ENCODE assay signal across 19 cellular contexts in the genomic region with DNA sequence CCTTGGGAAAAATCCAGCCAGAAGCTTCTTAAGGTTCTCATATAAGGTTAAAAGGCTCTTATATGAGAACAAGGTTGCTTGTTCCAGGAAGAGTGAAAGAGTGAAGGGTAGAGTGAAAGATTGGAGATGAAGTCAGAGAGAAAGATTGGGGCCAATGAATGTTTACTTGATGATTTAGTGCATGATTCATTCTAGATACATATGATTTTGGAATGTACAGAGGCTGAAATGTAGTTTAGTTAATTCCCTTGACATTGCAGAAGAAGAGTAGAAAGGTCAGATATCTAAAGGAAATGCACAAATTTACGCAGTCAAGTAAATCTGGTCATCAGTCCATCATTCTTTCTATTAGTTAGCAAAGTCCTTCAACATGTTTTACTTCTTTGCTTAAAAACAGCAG.
A peak's percentile ranks its signal among the peaks of the same experiment; 100 is the strongest.
DNase-seq lines count a peak whose midpoint lies in the region; ATAC-seq, FAIRE-seq and TF ChIP-seq lines count a peak whose summit lies in the region.
"Had no signal": no experiment of that assay in that cellular context is flagged by ENCODE, and none has a peak within 500 bp of the region (broad histone marks: within the 10 kb centered on the region; RNA-seq: fewer than 3 reads in every experiment).

No MANE protein-coding gene starts in this region.

- H3K9me2 ChIP-seq in PC-3 (replicated peaks; ENCODE audit: low read length), result no peaks in the 10 kb centered on the region

- peaks cover 0 to 18% (median 11%) of the 10 kb centered on the region in 11 donors for H3K9me3 Mint-ChIP-seq in naive thymus-derived CD4-positive, alpha-beta T cell
- H3K9me3 Mint-ChIP-seq: H9 had no signal

- no peak overlapping the region for H3K4me3 Mint-ChIP-seq in naive thymus-derived CD4-positive, alpha-beta T cell
- H3K4me3 Mint-ChIP-seq: CD14-positive monocyte, H9 had no signal

- FAIRE-seq in bronchial epithelial cell (lab: Jason Lieb, UNC), result no peak
- no peak for FAIRE-seq in urothelium cell line (lab: Jason Lieb, UNC)

- H3K4me1 ChIP-seq in ACC112 (ENCODE audit: control insufficient read depth, insufficient read depth, low read length, unreplicated experiment) (peaks cover 38% of the 10 kb centered on the region), PC-3 (ENCODE audit: insufficient read depth, low read length) (peaks cover 4% of the 10 kb centered on the region; the same call in 1 of the 2 replicates), foreskin keratinocyte (no peaks in the 10 kb centered on the region)
- H3K4me1 ChIP-seq in naive thymus-derived CD4-positive, alpha-beta T cell (ENCODE audit: control insufficient read depth in 2 of 2, insufficient read depth in 2 of 2, low read length in 2 of 2), result no peaks in the 10 kb centered on the region
- H3K4me1 ChIP-seq: Peyer's patch had no signal

- no peaks in the 10 kb centered on the region for H4K20me1 ChIP-seq in PC-3 (ENCODE audit: low read length)

- H3K4me2 ChIP-seq in PC-3 (ENCODE audit: low read length), result no peak overlapping the region

- CTCF ChIA-PET in PC-3 (lab: Charles Lee), result no interaction called here
- CTCF ChIA-PET in naive thymus-derived CD4-positive, alpha-beta T cell (lab: Charles Lee), result no interaction called here

- no peak overlapping the region for H3K9ac ChIP-seq in PC-3 (ENCODE audit: low read length)

- H3K4me1 Mint-ChIP-seq in naive thymus-derived CD4-positive, alpha-beta T cell, result no peaks in the 10 kb centered on the region
- H3K4me1 Mint-ChIP-seq: CD14-positive monocyte had no signal

- TF ChIP-seq CTCF in PC-3 (conservative IDR thresholded peaks at IDR 0.05; ENCODE audit: low read depth, low read length) (no peak), bronchial epithelial cell (IDR thresholded peaks at IDR 0.05; ENCODE audit: insufficient read depth, low read length, severe bottlenecking) (no peak), foreskin keratinocyte (conservative IDR thresholded peaks at IDR 0.05) (no peak)

- intact Hi-C loops in PC-3 (cut with micrococcal nuclease), result no loop called here
- intact Hi-C loops in naive thymus-derived CD4-positive, alpha-beta T cell (cut with micrococcal nuclease), result no loop called here

- H2AFZ ChIP-seq in ACC112 (ENCODE audit: low read length, unreplicated experiment), result no peak overlapping the region
- no peak overlapping the region for H2AFZ ChIP-seq in PC-3 (ENCODE audit: low read length)

- H3K36me3 Mint-ChIP-seq in naive thymus-derived CD4-positive, alpha-beta T cell, result no peaks in the 10 kb centered on the region
- H3K36me3 Mint-ChIP-seq: CD14-positive monocyte had no signal

- no TSS peak for BruUV-seq in PC-3 (replicated peaks; lab: Mats Ljungman, UMichigan)

- H3K27me3 Mint-ChIP-seq in naive thymus-derived CD4-positive, alpha-beta T cell, result no peaks in the 10 kb centered on the region

- peak; percentile 33; the same call in 1 of the 2 replicates for ATAC-seq in PC-3
- peak; percentile 35 for ATAC-seq in foreskin keratinocyte
- ATAC-seq in naive thymus-derived CD4-positive, alpha-beta T cell, result no peak

- H3K27ac ChIP-seq in ACC112 (ENCODE audit: low read depth, low read length) (peak overlapping the region; percentile 68), PC-3 (ENCODE audit: low read length) (no peak overlapping the region), foreskin keratinocyte (no peak overlapping the region)
- no peak overlapping the region for H3K27ac ChIP-seq in naive thymus-derived CD4-positive, alpha-beta T cell (ENCODE audit: low read depth, low read length)
- H3K27ac ChIP-seq: 22Rv1, Peyer's patch had no signal

- H3K27me3 ChIP-seq in ACC112 (ENCODE audit: insufficient read depth, low read length), result no peaks in the 10 kb centered on the region
- no peaks in the 10 kb centered on the region for H3K27me3 ChIP-seq in PC-3 (ENCODE audit: low read length)
- no peaks in the 10 kb centered on the region for H3K27me3 ChIP-seq in bronchial epithelial cell (ENCODE audit: control insufficient read depth, insufficient read depth, low read length)
- H3K27me3 ChIP-seq in foreskin keratinocyte, result no peaks in the 10 kb centered on the region
- no peaks in the 10 kb centered on the region for H3K27me3 ChIP-seq in naive thymus-derived CD4-positive, alpha-beta T cell (ENCODE audit: control insufficient read depth in 2 of 2, insufficient read depth in 2 of 2, low read length in 2 of 2)
- H3K27me3 ChIP-seq: Peyer's patch had no signal

- POLR2A ChIA-PET in PC-3 (lab: Charles Lee; ENCODE audit: unreplicated experiment), result no interaction called here
- POLR2A ChIA-PET in naive thymus-derived CD4-positive, alpha-beta T cell (lab: Charles Lee), result no interaction called here

- no peaks in the 10 kb centered on the region for H3K9me3 ChIP-seq in PC-3 (ENCODE audit: low read length)
- no peaks in the 10 kb centered on the region for H3K9me3 ChIP-seq in naive thymus-derived CD4-positive, alpha-beta T cell (ENCODE audit: control insufficient read depth in 2 of 3, low read length in 3 of 3)
- H3K9me3 ChIP-seq: Peyer's patch had no signal

- H3K36me3 ChIP-seq in ACC112 (ENCODE audit: insufficient read depth, low read length), result no peaks in the 10 kb centered on the region
- no peaks in the 10 kb centered on the region for H3K36me3 ChIP-seq in PC-3 (ENCODE audit: low read depth, low read length)
- H3K36me3 ChIP-seq in bronchial epithelial cell (ENCODE audit: control insufficient read depth, insufficient read depth, low read length), result no peaks in the 10 kb centered on the region
- H3K36me3 ChIP-seq in naive thymus-derived CD4-positive, alpha-beta T cell (ENCODE audit: control insufficient read depth in 2 of 3, insufficient read depth in 3 of 3, low read length in 3 of 3), result no peaks in the 10 kb centered on the region
- H3K36me3 ChIP-seq: Peyer's patch had no signal

- H3K27ac Mint-ChIP-seq in naive thymus-derived CD4-positive, alpha-beta T cell, result no peak overlapping the region
- H3K27ac Mint-ChIP-seq: CD14-positive monocyte, H9 had no signal

- no peaks in the 10 kb centered on the region for H3F3A ChIP-seq in PC-3 (ENCODE audit: low read length, unreplicated experiment)

- H3K79me2 ChIP-seq in ACC112 (ENCODE audit: control insufficient read depth, insufficient read depth, low read length, unreplicated experiment) (no peaks in the 10 kb centered on the region), PC-3 (ENCODE audit: low read length) (no peaks in the 10 kb centered on the region)

- peak overlapping the region; percentile 29; the same call in 1 of the 2 replicates for H3K4me3 ChIP-seq in ACC112 (ENCODE audit: low read depth, low read length)
- no peak overlapping the region for H3K4me3 ChIP-seq in PC-3 (ENCODE audit: low read length)
- H3K4me3 ChIP-seq in bronchial epithelial cell (ENCODE audit: low read depth, low read length), result no peak overlapping the region
- H3K4me3 ChIP-seq in naive thymus-derived CD4-positive, alpha-beta T cell (ENCODE audit: low read length), result no peak overlapping the region
- H3K4me3 ChIP-seq: Peyer's patch had no signal

- DNase-seq in PC-3 (peak; percentile 22), bronchial epithelial cell (ENCODE audit: low read depth) (peak; percentile 10), foreskin keratinocyte (peak in 1 of 2 donors; percentile 32), urothelium cell line (ENCODE audit: low spot score) (no peak), NCI-H69 (lab: John Stamatoyannopoulos, UW) (no peak)
- DNase-seq in naive thymus-derived CD4-positive, alpha-beta T cell, result no peak
- DNase-seq in activated effector memory CD4-positive, alpha-beta T cell treated with anti-CD3 and anti-CD28 coated beads, Interleukin-2, amount 50 U/mL, for 16 hours, result no peak
- DNase-seq: DMS79, H9, MM.1S, NCI-H1092, NCI-H1436 treated with DMSO at 0.1 percent for 48 hours, NCI-H2029, NCI-H345, NCI-H524 treated with DMSO at 0.1 percent for 48 hours, Peyer's patch had no signal

Comparison
In these comparisons a context has a peak if more than half of its experiments do, and no peak if none do; other contexts are left out.
1. DNase-seq: peak in PC-3 (single experiment) and bronchial epithelial cell (single experiment); none in naive thymus-derived CD4-positive, alpha-beta T cell (0 of 9), urothelium cell line (single experiment), NCI-H69 (single experiment) and activated effector memory CD4-positive, alpha-beta T cell treated with anti-CD3 and anti-CD28 coated beads, Interleukin-2, amount 50 U/mL, for 16 hours (single experiment).